ENCODE assay signal across 18 cellular contexts in genomic region chr4:151678048-151678853, GRCh38.
DNase-seq lines count a peak whose midpoint lies in the region; ATAC-seq and TF ChIP-seq lines count a peak whose summit lies in the region.
"Had no signal": no experiment of that assay in that cellular context is flagged by ENCODE, and none has a peak within 500 bp of the region (broad histone marks: within the 10 kb centered on the region; RNA-seq: fewer than 3 reads in every experiment).

No MANE protein-coding gene starts in this region.

- H3K4me3 ChIP-seq in cardiac muscle cell (no peak overlapping the region), right atrium auricular region (no peak overlapping the region), smooth muscle cell (no peak overlapping the region)

- H3K4me3 Mint-ChIP-seq in activated T-cell treated with anti-CD3 and anti-CD28 coated beads, Interleukin-2, amount 50 U/mL, for 72 hours, result no peak overlapping the region
- H3K4me3 Mint-ChIP-seq: activated CD8-positive, alpha-beta T cell treated with anti-CD3 and anti-CD28 coated beads, Interleukin-2, amount 10 ng/mL, durations not matched to agents 7 days and 5 days; activated naive CD4-positive, alpha-beta T cell treated with anti-CD3 and anti-CD28 coated beads, Interleukin-2, amount 10 ng/mL, durations not matched to agents 7 days and 5 days; activated T-cell treated with anti-CD3 and anti-CD28 coated beads, Interleukin-2, amount 50 U/mL, for 4 hours had no signal

- no peaks in the 10 kb centered on the region for H3K9me3 Mint-ChIP-seq in activated T-cell treated with anti-CD3 and anti-CD28 coated beads, Interleukin-2, amount 50 U/mL, for 72 hours
- H3K9me3 Mint-ChIP-seq: activated naive CD4-positive, alpha-beta T cell treated with anti-CD3 and anti-CD28 coated beads, Interleukin-2, amount 10 ng/mL, durations not matched to agents 7 days and 5 days; activated T-cell treated with anti-CD3 and anti-CD28 coated beads, Interleukin-2, amount 50 U/mL, for 4 hours had no signal

- no peaks in the 10 kb centered on the region for H3K4me1 Mint-ChIP-seq in activated T-cell treated with anti-CD3 and anti-CD28 coated beads, Interleukin-2, amount 50 U/mL, for 72 hours (ENCODE audit: low read depth)
- H3K4me1 Mint-ChIP-seq: activated naive CD4-positive, alpha-beta T cell treated with anti-CD3 and anti-CD28 coated beads, Interleukin-2, amount 10 ng/mL, durations not matched to agents 7 days and 5 days had no signal

- H3K4me1 ChIP-seq in cardiac muscle cell (ENCODE audit: low read depth), result peaks cover 46% of the 10 kb centered on the region
- peaks cover 0 to 25% of the 10 kb centered on the region in 2 donors for H3K4me1 ChIP-seq in right atrium auricular region
- peaks cover 21% of the 10 kb centered on the region for H3K4me1 ChIP-seq in smooth muscle cell (ENCODE audit: low read depth)

- H3K27me3 ChIP-seq in cardiac muscle cell (no peaks in the 10 kb centered on the region), right atrium auricular region (no peaks in the 10 kb centered on the region), smooth muscle cell (ENCODE audit: low read depth) (no peaks in the 10 kb centered on the region)

- 56% methylated on average over 14 of the region's 14 CpGs for WGBS in smooth muscle cell (ENCODE audit: low lambda C conversion rate)

- DNase-seq in cardiac muscle cell (ENCODE audit: low read depth in 1 of 2, low spot score in 1 of 2), result no peak
- no peak for DNase-seq in right atrium auricular region (ENCODE audit: low spot score)
- peak; percentile 54 for DNase-seq in NCI-H2107 treated with DMSO at 0.1 percent for 48 hours (lab: John Stamatoyannopoulos, UW; ENCODE audit: unreplicated experiment)
- DNase-seq in smooth muscle cell (lab: John Stamatoyannopoulos, UW; ENCODE audit: unreplicated experiment), result no peak
- DNase-seq in effector CD8-positive, alpha-beta T cell (lab: John Stamatoyannopoulos, UW), result no peak
- DNase-seq in activated T-cell treated with anti-CD3 and anti-CD28 coated beads, Interleukin-2, amount 50 U/mL, for 72 hours, result no peak
- DNase-seq: ACHN; activated CD8-positive, alpha-beta T cell treated with anti-CD3 and anti-CD28 coated beads, Interleukin-2, amount 10 ng/mL, durations not matched to agents 7 days and 5 days; activated naive CD4-positive, alpha-beta T cell treated with anti-CD3 and anti-CD28 coated beads, Interleukin-2, amount 10 ng/mL, durations not matched to agents 7 days and 5 days; activated T-cell treated with anti-CD3 and anti-CD28 coated beads, Interleukin-2, amount 50 U/mL, for 4 hours; Karpas-422; left cardiac atrium; NCI-H1048; stimulated activated CD8-positive, alpha-beta memory T cell treated with anti-CD3 and anti-CD28 coated beads, Interleukin-4, amount 100 ng/mL, for 48 hours; substantia nigra had no signal

- no peaks in the 10 kb centered on the region for H3K27me3 Mint-ChIP-seq in activated T-cell treated with anti-CD3 and anti-CD28 coated beads, Interleukin-2, amount 50 U/mL, for 72 hours (ENCODE audit: low read depth)
- H3K27me3 Mint-ChIP-seq: activated naive CD4-positive, alpha-beta T cell treated with anti-CD3 and anti-CD28 coated beads, Interleukin-2, amount 10 ng/mL, durations not matched to agents 7 days and 5 days had no signal

- no peaks in the 10 kb centered on the region for H3K36me3 ChIP-seq in cardiac muscle cell
- peaks cover 3% of the 10 kb centered on the region for H3K36me3 ChIP-seq in right atrium auricular region
- no peaks in the 10 kb centered on the region for H3K36me3 ChIP-seq in smooth muscle cell (ENCODE audit: low read depth)

- no peaks in the 10 kb centered on the region for H3K79me2 ChIP-seq in smooth muscle cell (ENCODE audit: low read depth)

- H4K20me1 ChIP-seq in smooth muscle cell (ENCODE audit: low read depth), result no peaks in the 10 kb centered on the region

- ATAC-seq in HG02588 (IDR thresholded peaks at IDR 0.05; ENCODE audit: unreplicated experiment), result no peak
- no peak for ATAC-seq in activated T-cell treated with anti-CD3 and anti-CD28 coated beads, Interleukin-2, amount 50 U/mL, for 72 hours (replicated peaks in 1 of 2)
- ATAC-seq: activated CD8-positive, alpha-beta T cell treated with anti-CD3 and anti-CD28 coated beads, Interleukin-2, amount 10 ng/mL, durations not matched to agents 7 days and 5 days; activated T-cell treated with anti-CD3 and anti-CD28 coated beads, Interleukin-2, amount 50 U/mL, for 4 hours; left cardiac atrium; Right ventricle myocardium inferior had no signal

- TF ChIP-seq CTCF in cardiac muscle cell (IDR thresholded peaks at IDR 0.05; ENCODE audit: low read depth, low read length), result no peak
- TF ChIP-seq CTCF in right atrium auricular region (IDR thresholded peaks at IDR 0.05), result no peak
- TF ChIP-seq CTCF in VCaP (conservative IDR thresholded peaks at IDR 0.05), result no peak
- TF ChIP-seq CTCF in smooth muscle cell (IDR thresholded peaks at IDR 0.05; ENCODE audit: borderline replicate concordance, insufficient read depth, poor library complexity, severe bottlenecking), result no peak

- H3K9me3 ChIP-seq in cardiac muscle cell (ENCODE audit: low read depth) (no peaks in the 10 kb centered on the region), right atrium auricular region (no peaks in the 10 kb centered on the region), smooth muscle cell (replicated peaks; ENCODE audit: low read depth) (no peaks in the 10 kb centered on the region)

- no peak overlapping the region for H3K9ac ChIP-seq in smooth muscle cell (ENCODE audit: low read depth)

- H2AFZ ChIP-seq in smooth muscle cell (ENCODE audit: low read depth), result no peak overlapping the region

- H3K27ac ChIP-seq in cardiac muscle cell, result peak overlapping the region; percentile 77
- no peak overlapping the region for H3K27ac ChIP-seq in right atrium auricular region
- peak overlapping the region; percentile 45 for H3K27ac ChIP-seq in VCaP
- no peak overlapping the region for H3K27ac ChIP-seq in smooth muscle cell (ENCODE audit: low read depth)

- no peak overlapping the region for H3K27ac Mint-ChIP-seq in activated T-cell treated with anti-CD3 and anti-CD28 coated beads, Interleukin-2, amount 50 U/mL, for 72 hours
- H3K27ac Mint-ChIP-seq: activated CD8-positive, alpha-beta T cell treated with anti-CD3 and anti-CD28 coated beads, Interleukin-2, amount 10 ng/mL, durations not matched to agents 7 days and 5 days; activated naive CD4-positive, alpha-beta T cell treated with anti-CD3 and anti-CD28 coated beads, Interleukin-2, amount 10 ng/mL, durations not matched to agents 7 days and 5 days had no signal

- H3F3A ChIP-seq in smooth muscle cell (ENCODE audit: low read depth), result peaks cover 17% of the 10 kb centered on the region

- H3K36me3 Mint-ChIP-seq in activated T-cell treated with anti-CD3 and anti-CD28 coated beads, Interleukin-2, amount 50 U/mL, for 72 hours (ENCODE audit: insufficient read depth in 2 of 2), result peaks cover 0 to 1% of the 10 kb centered on the region in 2 donors
- H3K36me3 Mint-ChIP-seq: activated naive CD4-positive, alpha-beta T cell treated with anti-CD3 and anti-CD28 coated beads, Interleukin-2, amount 10 ng/mL, durations not matched to agents 7 days and 5 days had no signal

- H3K4me2 ChIP-seq in smooth muscle cell, result no peak overlapping the region

Comparison
In these comparisons a context has a peak if more than half of its experiments do, and no peak if none do; other contexts are left out.
1. H3K27ac ChIP-seq: peak in cardiac muscle cell (single experiment) and VCaP (single experiment); none in right atrium auricular region (0 of 2) and smooth muscle cell (single experiment).